Comparison of ENCODE assay signal across 26 cellular contexts in the genomic region with DNA sequence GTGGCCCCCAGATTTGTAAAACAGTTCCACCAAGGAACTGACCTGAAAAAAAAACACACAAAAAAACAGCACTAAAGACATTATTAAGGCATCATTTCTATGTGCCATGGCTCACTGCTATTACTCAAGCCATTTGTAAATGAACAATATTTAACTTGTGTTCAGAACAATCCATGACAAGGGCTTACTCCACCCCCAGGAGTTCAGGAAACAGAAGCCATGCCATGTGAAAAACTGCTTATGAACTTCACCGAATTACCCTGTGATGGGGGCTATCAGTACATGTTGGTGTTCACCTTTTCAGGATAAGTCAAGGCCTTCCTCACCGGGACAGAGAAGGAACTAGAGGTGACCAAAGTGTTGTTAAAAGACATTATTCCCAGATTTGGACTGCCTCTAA. TPM values are rescaled to one million over a fixed set of nuclear protein-coding genes. Genes with fewer than 3 reads are reported as not detected.
DNase-seq lines count a peak whose midpoint lies in the region; ATAC-seq and TF ChIP-seq lines count a peak whose summit lies in the region.
"Had no signal": no experiment of that assay in that cellular context is flagged by ENCODE, and none has a peak within 500 bp of the region (broad histone marks: within the 10 kb centered on the region; RNA-seq: fewer than 3 reads in every experiment).

No MANE protein-coding gene starts in this region.

- no peak for TF ChIP-seq POLR2A in thyroid gland (IDR thresholded peaks at IDR 0.05)

- ATAC-seq in left lobe of liver (peak; percentile 61), HG03432 (IDR thresholded peaks at IDR 0.05; ENCODE audit: unreplicated experiment) (no peak)
- ATAC-seq: GM12878, HCT116 had no signal

- no peaks in the 10 kb centered on the region for H3K36me3 ChIP-seq in thyroid gland
- H3K36me3 ChIP-seq: BLaER1 treated with 17β-estradiol and CSF1 and Interleukin-3, amounts not matched to agents 10 nM and 100 nM had no signal

- H3K27me3 Mint-ChIP-seq in nephron (ENCODE audit: low read depth) (peaks cover 5% of the 10 kb centered on the region), CD14-positive monocyte (ENCODE audit: low read depth in 3 of 3) (peaks cover 0 to 1% (median 0%) of the 10 kb centered on the region in 3 donors)
- H3K27me3 Mint-ChIP-seq: CD4-positive, alpha-beta memory T cell had no signal

- DNase-seq in left lobe of liver (ENCODE audit: low spot score), result no peak
- no peak for DNase-seq in thyroid gland
- DNase-seq in CD14-positive monocyte (ENCODE audit: low spot score), result no peak
- no peak for DNase-seq in cerebellum (ENCODE audit: low spot score)
- DNase-seq in D341Med (ENCODE audit: low spot score), result no peak
- DNase-seq: CD4-positive, alpha-beta memory T cell; COR-L47; GDM1; Kasumi-1; NCI-H1092 treated with DMSO at 0.1 percent for 48 hours; NCI-H1436 treated with DMSO at 0.1 percent for 48 hours; NCI-H187 treated with DMSO at 0.1 percent for 48 hours; NCI-H2171 treated with DMSO at 0.1 percent for 48 hours; NCI-H748 treated with DMSO at 0.1 percent for 48 hours; NK-92 treated with Interleukin-12 subunit alpha and Interleukin-12 subunit beta, amount 100 ng/mL, for 24 hours; SHP77 had no signal

- no peaks in the 10 kb centered on the region for H3K27me3 ChIP-seq in thyroid gland
- H3K27me3 ChIP-seq: BLaER1 treated with 17β-estradiol and CSF1 and Interleukin-3, amounts not matched to agents 10 nM and 100 nM had no signal

- H3K4me3 ChIP-seq in thyroid gland (replicated peaks in 1 of 3), result no peak overlapping the region
- H3K4me3 ChIP-seq: BLaER1 treated with 17β-estradiol and CSF1 and Interleukin-3, amounts not matched to agents 10 nM and 100 nM; GM12878 had no signal

- no peaks in the 10 kb centered on the region for H3K9me3 ChIP-seq in thyroid gland
- H3K9me3 ChIP-seq: BLaER1 treated with 17β-estradiol and CSF1 and Interleukin-3, amounts not matched to agents 10 nM and 100 nM had no signal

- 74 to 92% methylated on average over 2 of the region's 2 CpGs for WGBS in thyroid gland, 2 donors

- intact Hi-C loops in thyroid gland (cut with DNase I), result loop anchor here (10.0 kb wide), 2 partner anchors 57 to 63 kb away; no protein-coding TSS in a partner anchor
- intact Hi-C loops in CD14-positive monocyte (cut with micrococcal nuclease), result no loop called here

- no peak overlapping the region for H3K4me3 Mint-ChIP-seq in nephron
- no peak overlapping the region for H3K4me3 Mint-ChIP-seq in CD14-positive monocyte
- H3K4me3 Mint-ChIP-seq: CD4-positive, alpha-beta memory T cell had no signal

- peak overlapping the region; percentile 84 to 96 (median 91) for H3K27ac Mint-ChIP-seq in nephron
- H3K27ac Mint-ChIP-seq in CD14-positive monocyte, result peak overlapping the region in 1 of 7 donors; percentile 1

- TF ChIP-seq CTCF in VCaP (conservative IDR thresholded peaks at IDR 0.05) (no peak), nephron (IDR thresholded peaks at IDR 0.05; ENCODE audit: unreplicated experiment in 3 of 3) (no peak), thyroid gland (IDR thresholded peaks at IDR 0.05) (no peak), CD14-positive monocyte (IDR thresholded peaks at IDR 0.05) (no peak)

- peaks cover 47 to 49% of the 10 kb centered on the region in 2 donors for H3K4me1 ChIP-seq in thyroid gland

- no peaks in the 10 kb centered on the region for H3K36me3 Mint-ChIP-seq in nephron (ENCODE audit: low read depth)
- H3K36me3 Mint-ChIP-seq in CD14-positive monocyte, result peaks cover 8 to 13% of the 10 kb centered on the region in 2 donors
- H3K36me3 Mint-ChIP-seq: CD4-positive, alpha-beta memory T cell had no signal

- H3K27ac ChIP-seq in VCaP, result peak overlapping the region; percentile 68
- peak overlapping the region in 2 of 3 donors; percentile 80 for H3K27ac ChIP-seq in thyroid gland
- H3K27ac ChIP-seq: BLaER1 treated with 17β-estradiol and CSF1 and Interleukin-3, amounts not matched to agents 10 nM and 100 nM; RWPE1 had no signal

- peaks cover 44% of the 10 kb centered on the region for H3K4me1 Mint-ChIP-seq in nephron
- peaks cover 78% of the 10 kb centered on the region for H3K4me1 Mint-ChIP-seq in CD14-positive monocyte

- H3K9me3 Mint-ChIP-seq in nephron (no peaks in the 10 kb centered on the region), CD14-positive monocyte (peaks cover 0 to 2% (median 0%) of the 10 kb centered on the region in 7 donors)
- H3K9me3 Mint-ChIP-seq: CD4-positive, alpha-beta memory T cell had no signal

RNA-seq across cellular contexts. Expression of a gene that starts 19.2 kb away (rescaled TPM):
- total RNA-seq in left lobe of liver, result 14.2 TPM
- 1 to 10 TPM in 3 of 4 donors, not detected in 1; 1.2 to 2.3 (median 1.3) TPM for total RNA-seq in thyroid gland
- polyA plus RNA-seq in CD14-positive monocyte, result under 1 TPM in 1 of 2 donors, not detected in 1; 0.26 TPM
- total RNA-seq in cerebellum, result 0.09 TPM
- total RNA-seq: HT-29, M059J had no signal
- polyA plus RNA-seq: AG04450 had no signal
